8 cellular contexts compared by ENCODE assay signal in genomic region chr10:87094373-87095240, GRCh38. TPM values are rescaled to one million over a fixed set of nuclear protein-coding genes. Genes with fewer than 3 reads are reported as not detected.
DNase-seq lines count a peak whose midpoint lies in the region; ATAC-seq and TF ChIP-seq lines count a peak whose summit lies in the region.

TSS of gene GLUD1 (minus strand) at chr10:87094843. CDS start at chr10:87094769, 74 bp downstream.
A gene with protein sequence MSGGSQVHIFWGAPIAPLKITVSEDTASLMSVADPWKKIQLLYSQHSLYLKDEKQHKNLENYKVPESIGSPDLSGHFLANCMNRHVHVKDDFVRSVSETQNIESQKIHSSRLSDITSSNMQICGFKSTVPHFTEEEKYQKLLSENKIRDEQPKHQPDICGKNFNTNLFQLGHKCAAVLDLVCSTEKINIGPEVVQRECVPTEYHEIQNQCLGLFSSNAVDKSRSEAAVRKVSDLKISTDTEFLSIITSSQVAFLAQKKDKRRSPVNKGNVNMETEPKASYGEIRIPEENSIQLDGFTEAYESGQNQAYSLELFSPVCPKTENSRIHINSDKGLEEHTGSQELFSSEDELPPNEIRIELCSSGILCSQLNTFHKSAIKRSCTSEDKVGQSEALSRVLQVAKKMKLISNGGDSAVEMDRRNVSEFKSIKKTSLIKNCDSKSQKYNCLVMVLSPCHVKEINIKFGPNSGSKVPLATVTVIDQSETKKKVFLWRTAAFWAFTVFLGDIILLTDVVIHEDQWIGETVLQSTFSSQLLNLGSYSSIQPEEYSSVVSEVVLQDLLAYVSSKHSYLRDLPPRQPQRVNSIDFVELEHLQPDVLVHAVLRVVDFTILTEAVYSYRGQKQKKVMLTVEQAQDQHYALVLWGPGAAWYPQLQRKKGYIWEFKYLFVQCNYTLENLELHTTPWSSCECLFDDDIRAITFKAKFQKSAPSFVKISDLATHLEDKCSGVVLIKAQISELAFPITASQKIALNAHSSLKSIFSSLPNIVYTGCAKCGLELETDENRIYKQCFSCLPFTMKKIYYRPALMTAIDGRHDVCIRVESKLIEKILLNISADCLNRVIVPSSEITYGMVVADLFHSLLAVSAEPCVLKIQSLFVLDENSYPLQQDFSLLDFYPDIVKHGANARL (plus strand): TSS chr10:87095206. CDS start chr10:87151355, 56,149 bp downstream.

- no peak for TF ChIP-seq CTCF in fibroblast of pulmonary artery (IDR thresholded peaks at IDR 0.05; ENCODE audit: low read length, missing control alignments)

- H3K4me3 ChIP-seq in fibroblast of pulmonary artery (replicated peaks; ENCODE audit: low read depth, low read length), result peak within 1 kb of the TSS; percentile 84

- H3K27me3 Mint-ChIP-seq in activated T-helper 2 cell treated with anti-CD3 and anti-CD28 coated beads, Interferon-gamma antibody, Interleukin-2, Interleukin-4, amounts not matched to agents 10 μg/mL and 5 μg/mL and 100 μg/mL, durations not matched to agents 14 hours and 24 hours and 36 hours (ENCODE audit: low read depth), result no peaks in the 10 kb centered on the region
- H3K27me3 Mint-ChIP-seq in natural killer cell treated with Interleukin-12 subunit alpha and Interleukin-12 subunit beta and Interleukin-15 and Interleukin-18, amount 100 ng/mL, for 72 hours, result no peaks in the 10 kb centered on the region
- H3K27me3 Mint-ChIP-seq in stimulated activated naive CD8-positive, alpha-beta T cell treated with anti-CD3 and anti-CD28 coated beads, Interleukin-15, Interleukin-2, amounts not matched to agents 100 ng/mL and 50 ng/mL, for 24 hours, result no peaks in the 10 kb centered on the region

- H3K27ac Mint-ChIP-seq in activated T-helper 2 cell treated with anti-CD3 and anti-CD28 coated beads, Interferon-gamma antibody, Interleukin-2, Interleukin-4, amounts not matched to agents 10 μg/mL and 5 μg/mL and 100 μg/mL, durations not matched to agents 14 hours and 24 hours and 36 hours, result peak within 1 kb of the TSS; percentile 96
- H3K27ac Mint-ChIP-seq in natural killer cell treated with Interleukin-12 subunit alpha and Interleukin-12 subunit beta and Interleukin-15 and Interleukin-18, amount 100 ng/mL, for 72 hours, result peak within 1 kb of the TSS; percentile 91 to 95
- peak within 1 kb of the TSS; percentile 94 for H3K27ac Mint-ChIP-seq in stimulated activated naive CD8-positive, alpha-beta T cell treated with anti-CD3 and anti-CD28 coated beads, Interleukin-15, Interleukin-2, amounts not matched to agents 100 ng/mL and 50 ng/mL, for 24 hours

- no peaks in the 10 kb centered on the region for H3K9me3 Mint-ChIP-seq in activated T-helper 2 cell treated with anti-CD3 and anti-CD28 coated beads, Interferon-gamma antibody, Interleukin-2, Interleukin-4, amounts not matched to agents 10 μg/mL and 5 μg/mL and 100 μg/mL, durations not matched to agents 14 hours and 24 hours and 36 hours
- H3K9me3 Mint-ChIP-seq in natural killer cell treated with Interleukin-12 subunit alpha and Interleukin-12 subunit beta and Interleukin-15 and Interleukin-18, amount 100 ng/mL, for 72 hours, result no peaks in the 10 kb centered on the region
- no peaks in the 10 kb centered on the region for H3K9me3 Mint-ChIP-seq in stimulated activated naive CD8-positive, alpha-beta T cell treated with anti-CD3 and anti-CD28 coated beads, Interleukin-15, Interleukin-2, amounts not matched to agents 100 ng/mL and 50 ng/mL, for 24 hours

- H3K36me3 Mint-ChIP-seq in activated T-helper 2 cell treated with anti-CD3 and anti-CD28 coated beads, Interferon-gamma antibody, Interleukin-2, Interleukin-4, amounts not matched to agents 10 μg/mL and 5 μg/mL and 100 μg/mL, durations not matched to agents 14 hours and 24 hours and 36 hours (ENCODE audit: low read depth), result peaks cover 49% of the 10 kb centered on the region
- peaks cover 13% of the 10 kb centered on the region for H3K36me3 Mint-ChIP-seq in natural killer cell treated with Interleukin-12 subunit alpha and Interleukin-12 subunit beta and Interleukin-15 and Interleukin-18, amount 100 ng/mL, for 72 hours
- H3K36me3 Mint-ChIP-seq in stimulated activated naive CD8-positive, alpha-beta T cell treated with anti-CD3 and anti-CD28 coated beads, Interleukin-15, Interleukin-2, amounts not matched to agents 100 ng/mL and 50 ng/mL, for 24 hours (ENCODE audit: low read depth), result peaks cover 48% of the 10 kb centered on the region

- ATAC-seq in GM21529 (IDR thresholded peaks at IDR 0.05; ENCODE audit: unreplicated experiment), result peak; percentile 57
- peak; percentile 88 to 93 for ATAC-seq in natural killer cell treated with Interleukin-12 subunit alpha and Interleukin-12 subunit beta and Interleukin-15 and Interleukin-18, amount 100 ng/mL, for 72 hours

- intact Hi-C loops in activated T-helper 2 cell treated with anti-CD3 and anti-CD28 coated beads, Interferon-gamma antibody, Interleukin-2, Interleukin-4, amounts not matched to agents 10 μg/mL and 5 μg/mL and 100 μg/mL, durations not matched to agents 14 hours and 24 hours and 36 hours (cut with micrococcal nuclease), result loop anchor here (1.0 to 10.0 kb wide), 5 partner anchors 10 to 768 kb away; partner anchors contain the start of genes BMPR1A, KLLN and PTEN

- DNase-seq in DMS53 treated with DMSO at 0.1 percent for 48 hours (lab: John Stamatoyannopoulos, UW; ENCODE audit: unreplicated experiment) (peak; percentile 89), RPMI8226 (peak; percentile 92), fibroblast of pulmonary artery (ENCODE audit: low read depth) (peak; percentile 90)
- peak; percentile 90 for DNase-seq in activated T-helper 2 cell treated with anti-CD3 and anti-CD28 coated beads, Interferon-gamma antibody, Interleukin-2, Interleukin-4, amounts not matched to agents 10 μg/mL and 5 μg/mL and 100 μg/mL, durations not matched to agents 14 hours and 24 hours and 36 hours (ENCODE audit: low spot score)
- DNase-seq in natural killer cell treated with Interleukin-12 subunit alpha and Interleukin-12 subunit beta and Interleukin-15 and Interleukin-18, amount 100 ng/mL, for 72 hours (ENCODE audit: low spot score), result peak; percentile 97

- H3K4me3 Mint-ChIP-seq in activated T-helper 2 cell treated with anti-CD3 and anti-CD28 coated beads, Interferon-gamma antibody, Interleukin-2, Interleukin-4, amounts not matched to agents 10 μg/mL and 5 μg/mL and 100 μg/mL, durations not matched to agents 14 hours and 24 hours and 36 hours (ENCODE audit: low read depth), result peak within 1 kb of the TSS; percentile 95
- H3K4me3 Mint-ChIP-seq in natural killer cell treated with Interleukin-12 subunit alpha and Interleukin-12 subunit beta and Interleukin-15 and Interleukin-18, amount 100 ng/mL, for 72 hours, result peak within 1 kb of the TSS; percentile 91
- peak within 1 kb of the TSS; percentile 94 for H3K4me3 Mint-ChIP-seq in stimulated activated naive CD8-positive, alpha-beta T cell treated with anti-CD3 and anti-CD28 coated beads, Interleukin-15, Interleukin-2, amounts not matched to agents 100 ng/mL and 50 ng/mL, for 24 hours

- TF ChIP-seq RAD21 in Ishikawa (IDR thresholded peaks at IDR 0.05; ENCODE audit: low read depth), result no peak

- peaks cover 45% of the 10 kb centered on the region for H3K4me1 Mint-ChIP-seq in activated T-helper 2 cell treated with anti-CD3 and anti-CD28 coated beads, Interferon-gamma antibody, Interleukin-2, Interleukin-4, amounts not matched to agents 10 μg/mL and 5 μg/mL and 100 μg/mL, durations not matched to agents 14 hours and 24 hours and 36 hours (ENCODE audit: low read depth)
- H3K4me1 Mint-ChIP-seq in natural killer cell treated with Interleukin-12 subunit alpha and Interleukin-12 subunit beta and Interleukin-15 and Interleukin-18, amount 100 ng/mL, for 72 hours (ENCODE audit: low read depth in 2 of 2), result peaks cover 31 to 41% of the 10 kb centered on the region in 2 donors
- H3K4me1 Mint-ChIP-seq in stimulated activated naive CD8-positive, alpha-beta T cell treated with anti-CD3 and anti-CD28 coated beads, Interleukin-15, Interleukin-2, amounts not matched to agents 100 ng/mL and 50 ng/mL, for 24 hours (ENCODE audit: low read depth), result peaks cover 62% of the 10 kb centered on the region

- no peak for TF ChIP-seq EP300 in Ishikawa (IDR thresholded peaks at IDR 0.05; ENCODE audit: borderline replicate concordance)

TF ChIP-seq in Ishikawa, 13 proteins besides CTCF, POLR2A, EP300 and RAD21:
- TF ChIP-seq CREB1 (IDR thresholded peaks at IDR 0.05; ENCODE audit: low read depth), result no peak
- TF ChIP-seq, protein P1, sequence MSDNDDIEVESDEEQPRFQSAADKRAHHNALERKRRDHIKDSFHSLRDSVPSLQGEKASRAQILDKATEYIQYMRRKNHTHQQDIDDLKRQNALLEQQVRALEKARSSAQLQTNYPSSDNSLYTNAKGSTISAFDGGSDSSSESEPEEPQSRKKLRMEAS (IDR thresholded peaks at IDR 0.05), result peak; percentile 88
TF ChIP-seq in Ishikawa: peak in this region for 1.

RNA-seq across cellular contexts. Expression of gene GLUD1, which starts in this region (rescaled TPM):
- total RNA-seq in activated T-helper 2 cell treated with anti-CD3 and anti-CD28 coated beads, Interferon-gamma antibody, Interleukin-2, Interleukin-4, amounts not matched to agents 10 μg/mL and 5 μg/mL and 100 μg/mL, durations not matched to agents 14 hours and 24 hours and 36 hours, result 105 and 109 TPM in 2 replicates
- 100 to 1,000 TPM; 111 to 120 TPM for total RNA-seq in natural killer cell treated with Interleukin-12 subunit alpha and Interleukin-12 subunit beta and Interleukin-15 and Interleukin-18, amount 100 ng/mL, for 72 hours

RNA-seq across cellular contexts. Expression of the second gene that starts in this region (rescaled TPM):
- 39.9 and 41.7 TPM in 2 replicates for total RNA-seq in activated T-helper 2 cell treated with anti-CD3 and anti-CD28 coated beads, Interferon-gamma antibody, Interleukin-2, Interleukin-4, amounts not matched to agents 10 μg/mL and 5 μg/mL and 100 μg/mL, durations not matched to agents 14 hours and 24 hours and 36 hours
- 10 to 100 TPM; 19.2 to 43.3 TPM for total RNA-seq in natural killer cell treated with Interleukin-12 subunit alpha and Interleukin-12 subunit beta and Interleukin-15 and Interleukin-18, amount 100 ng/mL, for 72 hours

Comparison
In these comparisons a context has a peak if more than half of its experiments do, and no peak if none do; other contexts are left out.
1. Peak in every context shown above with its lines: DNase-seq, ATAC-seq and H3K4me3 ChIP-seq.